1 cellular context compared by ENCODE assay signal in genomic region chr10:82136103-82136502, GRCh38.
TF ChIP-seq lines count a peak whose summit lies in the region.

No MANE protein-coding gene starts in this region.

TF ChIP-seq in WTC11, 78 proteins besides CTCF, POLR2A, EP300 and RAD21 (continued from another document):
- no peak for TF ChIP-seq ATF3 (CRISPR knock-in tag; conservative IDR thresholded peaks at IDR 0.05)
- TF ChIP-seq SOX15 (CRISPR knock-in tag; IDR thresholded peaks at IDR 0.05): no peak
- TF ChIP-seq ZNF671 (CRISPR knock-in tag; IDR thresholded peaks at IDR 0.05): no peak
- TF ChIP-seq ATF1 (CRISPR knock-in tag; IDR thresholded peaks at IDR 0.05): no peak
